Comparison of ENCODE assay signal across 35 cellular contexts in the genomic region with DNA sequence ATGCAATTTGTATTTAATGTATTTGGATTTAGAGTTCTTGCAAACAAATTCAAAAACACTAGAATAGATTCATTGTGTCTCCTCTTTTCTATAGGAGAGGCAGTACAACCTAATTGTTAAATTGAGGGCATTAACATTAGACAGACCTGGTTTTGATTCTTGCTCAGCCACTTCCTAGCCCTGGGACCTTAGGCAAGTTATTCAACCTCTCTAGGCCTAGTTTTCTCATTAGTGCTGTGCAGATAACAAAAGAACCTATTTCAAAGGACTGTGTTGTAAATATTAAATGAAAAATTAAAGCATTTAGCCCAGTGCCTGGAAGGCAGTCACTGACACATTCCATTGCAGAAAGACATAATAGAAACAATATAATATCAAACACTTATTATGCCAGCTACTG.
"Had no signal": no experiment of that assay in that cellular context is flagged by ENCODE, and none has a peak within 500 bp of the region (broad histone marks: within the 10 kb centered on the region; RNA-seq: fewer than 3 reads in every experiment).

No MANE protein-coding gene starts in this region.

- H3K4me2 ChIP-seq: KMS-11 had no signal

- H3K9ac ChIP-seq: KMS-11 had no signal

- H3K27ac ChIP-seq: KMS-11 had no signal

- H3K4me3 ChIP-seq: MG63 had no signal

- DNase-seq: Karpas-422, Kasumi-1, KG1, MG63, MM.1S, MV-4-11, NCI-H1048, NCI-H1092, NCI-H1092 treated with DMSO at 0.1 percent for 48 hours, NCI-H1105, NCI-H1105 treated with DMSO at 0.1 percent for 48 hours, NCI-H1417, NCI-H1417 treated with DMSO at 0.1 percent for 48 hours, NCI-H1436, NCI-H1436 treated with DMSO at 0.1 percent for 48 hours, NCI-H146, NCI-H1694, NCI-H1694 treated with DMSO at 0.1 percent for 48 hours, NCI-H187, NCI-H187 treated with DMSO at 0.1 percent for 48 hours, NCI-H1930, NCI-H2029, NCI-H2029 treated with DMSO at 0.1 percent for 48 hours, NCI-H2081, NCI-H2081 treated with DMSO at 0.1 percent for 48 hours, NCI-H2107, NCI-H2171, NCI-H2171 treated with DMSO at 0.1 percent for 48 hours, NCI-H2227 treated with DMSO at 0.1 percent for 48 hours, NCI-H226, NCI-H345, NCI-H446, NCI-H446 treated with DMSO at 0.1 percent for 48 hours, NCI-H510A had no signal

- H3K27me3 ChIP-seq: MG63 had no signal

- H3K36me3 ChIP-seq: MG63 had no signal
